1 cellular context compared by ENCODE assay signal in the genomic region with DNA sequence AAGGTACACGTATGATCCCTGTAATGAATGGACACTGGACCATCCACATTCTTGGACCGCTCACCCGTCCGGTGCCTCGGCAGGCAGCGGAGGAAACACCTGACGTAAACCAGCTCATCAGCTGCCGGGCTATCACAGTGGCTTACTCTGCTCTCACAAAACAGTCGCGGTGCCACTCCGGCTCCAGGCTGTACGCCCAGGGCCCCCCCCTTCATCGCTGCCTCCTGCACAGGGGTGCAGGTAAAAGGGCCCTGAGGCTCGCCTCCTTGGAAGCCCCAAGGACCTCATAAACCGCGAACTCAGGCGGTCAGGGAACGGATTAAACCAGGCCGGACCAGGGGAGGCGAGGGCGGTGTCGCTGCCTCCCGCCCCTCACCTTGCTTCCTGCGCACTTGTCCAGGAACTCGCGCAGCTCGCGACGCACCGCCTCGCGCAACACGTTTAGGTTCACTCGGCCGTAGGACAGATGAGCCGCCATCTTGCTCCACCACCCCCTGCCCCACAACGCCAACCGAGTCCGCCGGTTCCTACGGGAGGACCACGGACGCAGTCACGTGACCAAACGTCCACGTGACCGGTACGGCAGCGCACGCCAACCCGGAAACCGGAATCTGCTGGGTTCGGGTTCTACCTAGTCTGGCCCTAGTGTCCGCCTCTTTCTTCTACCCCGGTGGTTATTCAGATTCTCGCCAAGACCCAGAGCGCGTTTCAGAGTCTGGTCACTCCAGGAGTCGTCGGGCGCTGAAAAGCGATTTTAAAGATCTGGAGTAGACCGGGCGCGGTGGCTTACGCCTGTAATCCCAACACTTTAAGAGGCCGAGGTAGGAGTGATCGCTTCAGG.
A peak's percentile ranks its signal among the peaks of the same experiment; 100 is the strongest.
TF ChIP-seq lines count a peak whose summit lies in the region.

A gene (minus strand): TSS at position 564 of the 841 bp plus-strand sequence. CDS start 86 bp downstream, at position 478.

TF ChIP-seq in HepG2, 621 proteins besides CTCF, POLR2A, EP300 and RAD21 (continued from another document and continues in another):
- TF ChIP-seq, protein P1, sequence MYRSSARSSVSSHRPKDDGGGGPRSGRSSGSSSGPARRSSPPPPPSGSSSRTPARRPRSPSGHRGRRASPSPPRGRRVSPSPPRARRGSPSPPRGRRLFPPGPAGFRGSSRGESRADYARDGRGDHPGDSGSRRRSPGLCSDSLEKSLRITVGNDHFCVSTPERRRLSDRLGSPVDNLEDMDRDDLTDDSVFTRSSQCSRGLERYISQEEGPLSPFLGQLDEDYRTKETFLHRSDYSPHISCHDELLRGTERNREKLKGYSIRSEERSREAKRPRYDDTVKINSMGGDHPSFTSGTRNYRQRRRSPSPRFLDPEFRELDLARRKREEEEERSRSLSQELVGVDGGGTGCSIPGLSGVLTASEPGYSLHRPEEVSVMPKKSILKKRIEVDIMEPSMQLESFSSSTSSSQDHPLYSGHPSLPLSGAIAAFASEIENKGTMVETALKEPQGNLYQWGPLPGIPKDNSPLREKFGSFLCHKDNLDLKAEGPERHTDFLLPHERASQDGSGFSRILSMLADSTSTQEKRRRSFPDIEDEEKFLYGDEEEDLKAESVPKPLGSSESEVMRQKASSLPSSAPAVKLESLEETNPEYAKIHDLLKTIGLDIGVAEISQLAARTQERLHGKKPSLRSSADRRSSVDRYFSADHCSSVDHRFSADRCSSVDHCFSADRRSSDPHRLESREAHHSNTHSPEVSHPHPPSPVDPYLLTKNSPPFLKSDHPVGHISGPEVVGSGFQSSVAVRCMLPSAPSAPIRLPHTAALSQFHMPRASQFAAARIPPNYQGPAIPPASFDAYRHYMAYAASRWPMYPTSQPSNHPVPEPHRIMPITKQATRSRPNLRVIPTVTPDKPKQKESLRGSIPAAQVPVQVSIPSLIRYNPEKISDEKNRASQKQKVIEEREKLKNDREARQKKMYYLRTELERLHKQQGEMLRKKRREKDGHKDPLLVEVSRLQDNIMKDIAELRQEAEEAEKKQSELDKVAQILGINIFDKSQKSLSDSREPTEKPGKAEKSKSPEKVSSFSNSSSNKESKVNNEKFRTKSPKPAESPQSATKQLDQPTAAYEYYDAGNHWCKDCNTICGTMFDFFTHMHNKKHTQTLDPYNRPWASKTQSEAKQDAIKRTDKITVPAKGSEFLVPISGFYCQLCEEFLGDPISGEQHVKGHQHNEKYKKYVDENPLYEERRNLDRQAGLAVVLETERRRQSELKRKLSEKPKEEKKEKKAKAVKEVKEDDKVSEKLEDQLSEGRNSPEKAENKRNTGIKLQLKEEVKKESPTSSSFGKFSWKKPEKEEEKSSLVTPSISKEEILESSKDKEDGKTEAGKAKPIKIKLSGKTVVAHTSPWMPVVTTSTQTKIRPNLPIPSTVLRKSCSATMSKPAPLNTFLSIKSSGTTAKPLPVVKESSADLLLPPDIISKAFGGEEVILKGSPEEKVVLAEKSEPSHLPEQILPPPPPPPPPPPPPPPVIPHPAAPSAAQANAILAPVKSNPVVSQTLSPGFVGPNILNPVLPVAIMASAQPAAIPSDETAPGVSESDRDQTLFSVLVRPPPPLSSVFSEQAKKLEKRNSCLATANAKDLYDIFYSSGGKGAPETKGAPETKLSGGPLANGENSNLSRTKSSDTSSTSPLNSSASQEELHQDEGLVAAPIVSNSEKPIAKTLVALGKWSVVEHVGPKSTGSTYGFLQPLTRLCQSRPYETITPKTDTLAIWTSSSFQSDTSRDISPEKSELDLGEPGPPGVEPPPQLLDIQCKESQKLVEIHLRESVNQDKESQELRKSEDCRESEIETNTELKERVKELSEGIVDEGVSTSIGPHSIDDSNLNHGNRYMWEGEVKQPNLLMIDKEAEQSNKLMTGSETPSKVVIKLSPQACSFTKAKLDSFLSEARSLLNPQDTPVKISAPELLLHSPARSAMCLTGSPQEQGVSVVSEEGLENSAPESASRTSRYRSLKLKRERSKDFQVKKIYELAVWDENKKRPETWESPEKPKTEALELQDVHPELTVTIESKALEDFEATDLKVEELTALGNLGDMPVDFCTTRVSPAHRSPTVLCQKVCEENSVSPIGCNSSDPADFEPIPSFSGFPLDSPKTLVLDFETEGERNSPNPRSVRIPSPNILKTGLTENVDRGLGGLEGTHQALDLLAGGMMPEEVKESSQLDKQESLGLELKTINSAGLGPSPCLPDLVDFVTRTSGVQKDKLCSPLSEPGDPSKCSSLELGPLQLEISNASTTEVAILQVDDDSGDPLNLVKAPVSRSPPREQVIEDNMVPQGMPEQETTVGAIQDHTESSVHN (CRISPR knock-in tag; IDR thresholded peaks at IDR 0.05), result 0 out of 2 replicates have a peak, but pooled peaks have one; percentile 40
- TF ChIP-seq ZNF234 (CRISPR knock-in tag; conservative IDR thresholded peaks at IDR 0.05) (no peak), ZNF224 (CRISPR knock-in tag; IDR thresholded peaks at IDR 0.05) (0 out of 2 replicates have a peak, but pooled peaks have one; percentile 61), ELF1 (CRISPR knock-in tag; IDR thresholded peaks at IDR 0.05) (peak; percentile 100), ZNF33A (CRISPR knock-in tag; IDR thresholded peaks at IDR 0.05; ENCODE audit: borderline replicate concordance) (peak; percentile 63; the same call in 1 of the 2 replicates), REL (CRISPR knock-in tag; conservative IDR thresholded peaks at IDR 0.05) (peak; percentile 79; the same call in 1 of the 2 replicates), RARA (CRISPR knock-in tag; IDR thresholded peaks at IDR 0.05) (no peak; the same call in 1 of the 2 replicates), KDM4B (CRISPR knock-in tag; IDR thresholded peaks at IDR 0.05) (peak; percentile 87; the same call in 1 of the 2 replicates), HOXA3 (CRISPR knock-in tag; IDR thresholded peaks at IDR 0.05) (peak; percentile 97), SP2 (CRISPR knock-in tag; IDR thresholded peaks at IDR 0.05) (peak; percentile 45; the same call in 1 of the 2 replicates), GTF2F1 (IDR thresholded peaks at IDR 0.05; ENCODE audit: low read length) (peak; percentile 95), CC2D1A (CRISPR knock-in tag; IDR thresholded peaks at IDR 0.05) (no peak), ZNF382 (CRISPR knock-in tag; IDR thresholded peaks at IDR 0.05; ENCODE audit: borderline replicate concordance) (no peak), ATF1 (CRISPR knock-in tag; IDR thresholded peaks at IDR 0.05) (no peak; the same call in 1 of the 2 replicates), ISL2 (CRISPR knock-in tag; IDR thresholded peaks at IDR 0.05) (0 out of 2 replicates have a peak, but pooled peaks have one; percentile 63), ZBTB7A (CRISPR knock-in tag; IDR thresholded peaks at IDR 0.05) (no peak), PHF5A (CRISPR knock-in tag; IDR thresholded peaks at IDR 0.05; ENCODE audit: low read depth, unreplicated experiment) (peak; percentile 60), DPF2 (CRISPR knock-in tag; IDR thresholded peaks at IDR 0.05; ENCODE audit: borderline replicate concordance, low read depth) (no peak)
- TF ChIP-seq, protein P2, sequence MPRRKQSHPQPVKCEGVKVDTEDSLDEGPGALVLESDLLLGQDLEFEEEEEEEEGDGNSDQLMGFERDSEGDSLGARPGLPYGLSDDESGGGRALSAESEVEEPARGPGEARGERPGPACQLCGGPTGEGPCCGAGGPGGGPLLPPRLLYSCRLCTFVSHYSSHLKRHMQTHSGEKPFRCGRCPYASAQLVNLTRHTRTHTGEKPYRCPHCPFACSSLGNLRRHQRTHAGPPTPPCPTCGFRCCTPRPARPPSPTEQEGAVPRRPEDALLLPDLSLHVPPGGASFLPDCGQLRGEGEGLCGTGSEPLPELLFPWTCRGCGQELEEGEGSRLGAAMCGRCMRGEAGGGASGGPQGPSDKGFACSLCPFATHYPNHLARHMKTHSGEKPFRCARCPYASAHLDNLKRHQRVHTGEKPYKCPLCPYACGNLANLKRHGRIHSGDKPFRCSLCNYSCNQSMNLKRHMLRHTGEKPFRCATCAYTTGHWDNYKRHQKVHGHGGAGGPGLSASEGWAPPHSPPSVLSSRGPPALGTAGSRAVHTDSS (CRISPR knock-in tag; conservative IDR thresholded peaks at IDR 0.05), result no peak
- TF ChIP-seq, protein P3, sequence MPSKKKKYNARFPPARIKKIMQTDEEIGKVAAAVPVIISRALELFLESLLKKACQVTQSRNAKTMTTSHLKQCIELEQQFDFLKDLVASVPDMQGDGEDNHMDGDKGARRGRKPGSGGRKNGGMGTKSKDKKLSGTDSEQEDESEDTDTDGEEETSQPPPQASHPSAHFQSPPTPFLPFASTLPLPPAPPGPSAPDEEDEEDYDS (CRISPR knock-in tag; IDR thresholded peaks at IDR 0.05), result peak; percentile 76
- TF ChIP-seq, protein P4, sequence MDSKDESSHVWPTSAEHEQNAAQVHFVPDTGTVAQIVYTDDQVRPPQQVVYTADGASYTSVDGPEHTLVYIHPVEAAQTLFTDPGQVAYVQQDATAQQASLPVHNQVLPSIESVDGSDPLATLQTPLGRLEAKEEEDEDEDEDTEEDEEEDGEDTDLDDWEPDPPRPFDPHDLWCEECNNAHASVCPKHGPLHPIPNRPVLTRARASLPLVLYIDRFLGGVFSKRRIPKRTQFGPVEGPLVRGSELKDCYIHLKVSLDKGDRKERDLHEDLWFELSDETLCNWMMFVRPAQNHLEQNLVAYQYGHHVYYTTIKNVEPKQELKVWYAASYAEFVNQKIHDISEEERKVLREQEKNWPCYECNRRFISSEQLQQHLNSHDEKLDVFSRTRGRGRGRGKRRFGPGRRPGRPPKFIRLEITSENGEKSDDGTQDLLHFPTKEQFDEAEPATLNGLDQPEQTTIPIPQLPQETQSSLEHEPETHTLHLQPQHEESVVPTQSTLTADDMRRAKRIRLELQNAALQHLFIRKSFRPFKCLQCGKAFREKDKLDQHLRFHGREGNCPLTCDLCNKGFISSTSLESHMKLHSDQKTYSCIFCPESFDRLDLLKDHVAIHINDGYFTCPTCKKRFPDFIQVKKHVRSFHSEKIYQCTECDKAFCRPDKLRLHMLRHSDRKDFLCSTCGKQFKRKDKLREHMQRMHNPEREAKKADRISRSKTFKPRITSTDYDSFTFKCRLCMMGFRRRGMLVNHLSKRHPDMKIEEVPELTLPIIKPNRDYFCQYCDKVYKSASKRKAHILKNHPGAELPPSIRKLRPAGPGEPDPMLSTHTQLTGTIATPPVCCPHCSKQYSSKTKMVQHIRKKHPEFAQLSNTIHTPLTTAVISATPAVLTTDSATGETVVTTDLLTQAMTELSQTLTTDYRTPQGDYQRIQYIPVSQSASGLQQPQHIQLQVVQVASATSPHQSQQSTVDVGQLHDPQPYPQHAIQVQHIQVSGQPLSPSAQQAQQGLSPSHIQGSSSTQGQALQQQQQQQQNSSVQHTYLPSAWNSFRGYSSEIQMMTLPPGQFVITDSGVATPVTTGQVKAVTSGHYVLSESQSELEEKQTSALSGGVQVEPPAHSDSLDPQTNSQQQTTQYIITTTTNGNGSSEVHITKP (CRISPR knock-in tag; IDR thresholded peaks at IDR 0.05; ENCODE audit: low read depth), result peak; percentile 43; the same call in 1 of the 2 replicates
- TF ChIP-seq, protein P5, sequence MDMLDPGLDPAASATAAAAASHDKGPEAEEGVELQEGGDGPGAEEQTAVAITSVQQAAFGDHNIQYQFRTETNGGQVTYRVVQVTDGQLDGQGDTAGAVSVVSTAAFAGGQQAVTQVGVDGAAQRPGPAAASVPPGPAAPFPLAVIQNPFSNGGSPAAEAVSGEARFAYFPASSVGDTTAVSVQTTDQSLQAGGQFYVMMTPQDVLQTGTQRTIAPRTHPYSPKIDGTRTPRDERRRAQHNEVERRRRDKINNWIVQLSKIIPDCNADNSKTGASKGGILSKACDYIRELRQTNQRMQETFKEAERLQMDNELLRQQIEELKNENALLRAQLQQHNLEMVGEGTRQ (IDR thresholded peaks at IDR 0.05; ENCODE audit: low read depth, low read length), result peak; percentile 100
- TF ChIP-seq, protein P5 (CRISPR knock-in tag; IDR thresholded peaks at IDR 0.05; ENCODE audit: borderline replicate concordance), result peak; percentile 100; the same call in 1 of the 2 replicates
- TF ChIP-seq, protein P6, sequence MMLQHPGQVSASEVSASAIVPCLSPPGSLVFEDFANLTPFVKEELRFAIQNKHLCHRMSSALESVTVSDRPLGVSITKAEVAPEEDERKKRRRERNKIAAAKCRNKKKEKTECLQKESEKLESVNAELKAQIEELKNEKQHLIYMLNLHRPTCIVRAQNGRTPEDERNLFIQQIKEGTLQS (CRISPR knock-in tag; IDR thresholded peaks at IDR 0.05), result peak; percentile 54; the same call in 1 of the 2 replicates
- TF ChIP-seq, protein P7, sequence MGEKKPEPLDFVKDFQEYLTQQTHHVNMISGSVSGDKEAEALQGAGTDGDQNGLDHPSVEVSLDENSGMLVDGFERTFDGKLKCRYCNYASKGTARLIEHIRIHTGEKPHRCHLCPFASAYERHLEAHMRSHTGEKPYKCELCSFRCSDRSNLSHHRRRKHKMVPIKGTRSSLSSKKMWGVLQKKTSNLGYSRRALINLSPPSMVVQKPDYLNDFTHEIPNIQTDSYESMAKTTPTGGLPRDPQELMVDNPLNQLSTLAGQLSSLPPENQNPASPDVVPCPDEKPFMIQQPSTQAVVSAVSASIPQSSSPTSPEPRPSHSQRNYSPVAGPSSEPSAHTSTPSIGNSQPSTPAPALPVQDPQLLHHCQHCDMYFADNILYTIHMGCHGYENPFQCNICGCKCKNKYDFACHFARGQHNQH (CRISPR knock-in tag; IDR thresholded peaks at IDR 0.05), result peak; percentile 90
- TF ChIP-seq, protein P8, sequence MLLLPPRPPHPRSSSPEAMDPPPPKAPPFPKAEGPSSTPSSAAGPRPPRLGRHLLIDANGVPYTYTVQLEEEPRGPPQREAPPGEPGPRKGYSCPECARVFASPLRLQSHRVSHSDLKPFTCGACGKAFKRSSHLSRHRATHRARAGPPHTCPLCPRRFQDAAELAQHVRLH (CRISPR knock-in tag; IDR thresholded peaks at IDR 0.05; ENCODE audit: borderline replicate concordance, low read depth), result peak; percentile 95
- TF ChIP-seq, protein P9, sequence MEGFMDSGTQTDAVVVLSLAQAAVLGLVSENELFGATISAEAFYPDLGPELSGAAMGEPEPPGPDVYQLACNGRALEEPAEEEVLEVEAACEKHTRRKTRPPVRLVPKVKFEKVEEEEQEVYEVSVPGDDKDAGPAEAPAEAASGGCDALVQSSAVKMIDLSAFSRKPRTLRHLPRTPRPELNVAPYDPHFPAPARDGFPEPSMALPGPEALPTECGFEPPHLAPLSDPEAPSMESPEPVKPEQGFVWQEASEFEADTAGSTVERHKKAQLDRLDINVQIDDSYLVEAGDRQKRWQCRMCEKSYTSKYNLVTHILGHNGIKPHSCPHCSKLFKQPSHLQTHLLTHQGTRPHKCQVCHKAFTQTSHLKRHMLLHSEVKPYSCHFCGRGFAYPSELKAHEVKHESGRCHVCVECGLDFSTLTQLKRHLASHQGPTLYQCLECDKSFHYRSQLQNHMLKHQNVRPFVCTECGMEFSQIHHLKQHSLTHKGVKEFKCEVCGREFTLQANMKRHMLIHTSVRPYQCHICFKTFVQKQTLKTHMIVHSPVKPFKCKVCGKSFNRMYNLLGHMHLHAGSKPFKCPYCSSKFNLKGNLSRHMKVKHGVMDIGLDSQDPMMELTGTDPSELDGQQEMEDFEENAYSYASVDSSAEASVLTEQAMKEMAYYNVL (CRISPR knock-in tag; IDR thresholded peaks at IDR 0.05; ENCODE audit: borderline replicate concordance), result peak; percentile 58; the same call in 1 of the 2 replicates
